In the genomic region with DNA sequence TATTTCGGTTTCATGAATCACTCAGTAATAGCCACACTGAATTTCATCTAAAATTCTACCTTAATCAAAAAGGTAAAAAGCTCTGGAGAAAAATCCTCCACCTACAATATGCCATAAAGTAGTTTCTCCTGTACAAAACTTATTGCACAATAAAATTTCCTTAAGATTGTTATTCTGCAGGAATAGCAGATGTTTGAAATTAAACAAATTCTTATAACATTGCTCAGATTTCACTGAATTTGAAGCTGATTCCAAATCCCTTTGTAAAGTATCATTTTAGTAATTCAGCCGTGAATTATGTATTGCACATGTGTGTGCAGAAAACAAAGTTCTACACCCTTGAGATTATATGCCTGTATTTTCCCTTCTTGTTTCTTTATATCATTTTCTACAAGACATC, we compare ENCODE assay signal across 26 cellular contexts.
"Had no signal": no experiment of that assay in that cellular context is flagged by ENCODE, and none has a peak within 500 bp of the region (broad histone marks: within the 10 kb centered on the region; RNA-seq: fewer than 3 reads in every experiment).

No MANE protein-coding gene starts in this region.

- H3K9me3 ChIP-seq: ovary, right lobe of liver, upper lobe of left lung, vagina had no signal

- H3K36me3 Mint-ChIP-seq: activated naive CD8-positive, alpha-beta T cell treated with anti-CD3 and anti-CD28 coated beads for 36 hours; mesothelial cell of epicardium; naive B cell; stimulated activated effector memory CD8-positive, alpha-beta T cell treated with anti-CD3 and anti-CD28 coated beads, Interleukin-12 subunit alpha, Interleukin-12 subunit beta, amount 100 ng/mL, for 72 hours had no signal

- H3K27ac ChIP-seq: ovary, right lobe of liver, upper lobe of left lung, vagina, VCaP had no signal

- H3K27me3 Mint-ChIP-seq: stimulated activated naive CD8-positive, alpha-beta T cell treated with anti-CD3 and anti-CD28 coated beads, Interleukin-15, Interleukin-2, amounts not matched to agents 100 ng/mL and 50 ng/mL, for 24 hours had no signal

- H3K4me1 ChIP-seq: right lobe of liver, upper lobe of left lung, vagina had no signal

- H3K4me3 Mint-ChIP-seq: activated naive CD4-positive, alpha-beta T cell treated with anti-CD3 and anti-CD28 coated beads for 36 hours; activated naive CD8-positive, alpha-beta T cell treated with anti-CD3 and anti-CD28 coated beads for 36 hours; activated T-helper 1 cell treated with anti-CD3 and anti-CD28 coated beads, Interleukin-12 subunit alpha, Interleukin-12 subunit beta, Interleukin-2, Interleukin-4 antibody, amounts not matched to agents 30 ng/mL and 10 ng/mL and 1 ng/mL, durations not matched to agents 14 hours and 24 hours and 36 hours; mesothelial cell of epicardium; naive B cell; nephron progenitor cell; stimulated activated effector memory CD8-positive, alpha-beta T cell treated with anti-CD3 and anti-CD28 coated beads, Interleukin-12 subunit alpha, Interleukin-12 subunit beta, amount 100 ng/mL, for 72 hours; stimulated activated naive CD8-positive, alpha-beta T cell treated with anti-CD3 and anti-CD28 coated beads, Interleukin-15, Interleukin-2, amounts not matched to agents 100 ng/mL and 50 ng/mL, for 24 hours; T-helper 2 cell treated with Interferon-gamma antibody and Interleukin-4, amounts not matched to agents 5 μg/mL and 100 μg/mL, for 36 hours had no signal

- DNase-seq: activated CD4-positive, alpha-beta T cell treated with anti-CD3 and anti-CD28 coated beads for 4 hours; activated CD4-positive, alpha-beta T cell treated with anti-CD3 and anti-CD28 coated beads, Interleukin-2, amount 50 U/mL, for 4 hours; activated effector memory CD4-positive, alpha-beta T cell treated with anti-CD3 and anti-CD28 coated beads, Interleukin-2, amount 50 U/mL, for 16 hours; activated naive CD4-positive, alpha-beta T cell treated with anti-CD3 and anti-CD28 coated beads for 36 hours; activated naive CD8-positive, alpha-beta T cell treated with anti-CD3 and anti-CD28 coated beads for 36 hours; amniotic stem cell; caudate nucleus; cortex of kidney; hippocampal formation; left colon; mammary epithelial cell; naive B cell; nephron progenitor cell; ovary; right lobe of liver; stimulated activated CD4-positive, alpha-beta T cell treated with anti-CD3 and anti-CD28 coated beads, Interleukin-4, amount 100 ng/mL, for 24 hours; upper lobe of left lung had no signal

- H3K4me1 Mint-ChIP-seq: activated naive CD8-positive, alpha-beta T cell treated with anti-CD3 and anti-CD28 coated beads for 36 hours; mesothelial cell of epicardium; naive B cell; nephron progenitor cell; stimulated activated effector memory CD8-positive, alpha-beta T cell treated with anti-CD3 and anti-CD28 coated beads, Interleukin-12 subunit alpha, Interleukin-12 subunit beta, amount 100 ng/mL, for 72 hours had no signal

- H3K4me3 ChIP-seq: ovary, right lobe of liver, skin epidermis, upper lobe of left lung, vagina had no signal

- H3K27me3 ChIP-seq: ovary, right lobe of liver, upper lobe of left lung, vagina had no signal

- H3K27ac Mint-ChIP-seq: activated naive CD4-positive, alpha-beta T cell treated with anti-CD3 and anti-CD28 coated beads for 36 hours; activated naive CD8-positive, alpha-beta T cell treated with anti-CD3 and anti-CD28 coated beads for 36 hours; activated T-helper 1 cell treated with anti-CD3 and anti-CD28 coated beads, Interleukin-12 subunit alpha, Interleukin-12 subunit beta, Interleukin-2, Interleukin-4 antibody, amounts not matched to agents 30 ng/mL and 10 ng/mL and 1 ng/mL, durations not matched to agents 14 hours and 24 hours and 36 hours; mesothelial cell of epicardium; naive B cell; nephron progenitor cell; progenitor cell of endocrine pancreas; stimulated activated effector memory CD8-positive, alpha-beta T cell treated with anti-CD3 and anti-CD28 coated beads, Interleukin-12 subunit alpha, Interleukin-12 subunit beta, amount 100 ng/mL, for 72 hours; stimulated activated naive CD8-positive, alpha-beta T cell treated with anti-CD3 and anti-CD28 coated beads, Interleukin-15, Interleukin-2, amounts not matched to agents 100 ng/mL and 50 ng/mL, for 24 hours; T-helper 2 cell treated with Interferon-gamma antibody and Interleukin-4, amounts not matched to agents 5 μg/mL and 100 μg/mL, for 36 hours had no signal

- ATAC-seq: left colon; right lobe of liver; stimulated activated effector memory CD8-positive, alpha-beta T cell treated with anti-CD3 and anti-CD28 coated beads, Interleukin-12 subunit alpha, Interleukin-12 subunit beta, amount 100 ng/mL, for 72 hours had no signal

- H3K9me3 Mint-ChIP-seq: activated naive CD4-positive, alpha-beta T cell treated with anti-CD3 and anti-CD28 coated beads for 36 hours; activated naive CD8-positive, alpha-beta T cell treated with anti-CD3 and anti-CD28 coated beads for 36 hours; activated T-helper 1 cell treated with anti-CD3 and anti-CD28 coated beads, Interleukin-12 subunit alpha, Interleukin-12 subunit beta, Interleukin-2, Interleukin-4 antibody, amounts not matched to agents 30 ng/mL and 10 ng/mL and 1 ng/mL, durations not matched to agents 14 hours and 24 hours and 36 hours; mesothelial cell of epicardium; naive B cell; nephron progenitor cell; stimulated activated effector memory CD8-positive, alpha-beta T cell treated with anti-CD3 and anti-CD28 coated beads, Interleukin-12 subunit alpha, Interleukin-12 subunit beta, amount 100 ng/mL, for 72 hours; stimulated activated naive CD8-positive, alpha-beta T cell treated with anti-CD3 and anti-CD28 coated beads, Interleukin-15, Interleukin-2, amounts not matched to agents 100 ng/mL and 50 ng/mL, for 24 hours; T-helper 2 cell treated with Interferon-gamma antibody and Interleukin-4, amounts not matched to agents 5 μg/mL and 100 μg/mL, for 36 hours had no signal

- H3K36me3 ChIP-seq: ovary, right lobe of liver, upper lobe of left lung, vagina had no signal
